ENCODE assay signal across 13 cellular contexts in the genomic region with DNA sequence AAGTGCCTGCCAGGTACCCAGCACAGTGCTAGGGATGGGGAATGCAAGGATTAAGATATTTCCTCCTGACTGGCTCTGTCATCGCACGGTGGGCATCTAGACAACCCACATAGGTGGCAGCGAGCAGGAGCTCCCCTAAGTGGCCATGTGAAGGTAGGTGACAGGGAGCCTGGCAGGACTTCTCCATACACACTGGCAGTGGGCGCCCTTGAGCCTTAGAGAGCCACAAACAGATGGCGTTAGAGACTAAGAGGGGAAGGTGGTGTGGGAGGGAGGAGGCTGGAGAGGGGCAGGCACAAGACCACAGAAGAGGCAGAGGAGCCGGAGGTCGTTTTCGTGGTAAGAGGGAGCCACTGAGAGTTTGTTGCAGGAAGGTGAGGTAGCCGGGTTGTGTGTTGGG. TPM values are rescaled to one million over a fixed set of nuclear protein-coding genes. Genes with fewer than 3 reads are reported as not detected.
DNase-seq lines count a peak whose midpoint lies in the region; ATAC-seq and TF ChIP-seq lines count a peak whose summit lies in the region.
"Had no signal": no experiment of that assay in that cellular context is flagged by ENCODE, and none has a peak within 500 bp of the region (broad histone marks: within the 10 kb centered on the region; RNA-seq: fewer than 3 reads in every experiment).

No MANE protein-coding gene starts in this region.

- CTCF ChIA-PET in activated CD8-positive, alpha-beta T cell treated with anti-CD3 and anti-CD28 coated beads, Interleukin-2, amount 10 ng/mL, durations not matched to agents 7 days and 5 days (lab: Charles Lee): interaction anchor here (0.8 to 1.9 kb wide), 2 partner anchors 30 to 184 kb away, joined by 3 to 7 read pairs; no protein-coding TSS in a partner anchor
- CTCF ChIA-PET in Caco-2 (lab: Charles Lee): interaction anchor here (1.2 kb wide), 1 partner anchor 15 kb away, joined by 4 read pairs; a partner anchor contains a TSS

- no peak overlapping the region for H3K4me3 Mint-ChIP-seq in natural killer cell treated with Interleukin-12 subunit alpha and Interleukin-12 subunit beta and Interleukin-15 and Interleukin-18, amount 100 ng/mL, for 72 hours
- no peak overlapping the region for H3K4me3 Mint-ChIP-seq in natural killer cell
- H3K4me3 Mint-ChIP-seq in activated CD8-positive, alpha-beta T cell treated with anti-CD3 and anti-CD28 coated beads, Interleukin-2, amount 10 ng/mL, durations not matched to agents 7 days and 5 days: no peak overlapping the region
- H3K4me3 Mint-ChIP-seq in Caco-2 (ENCODE audit: unreplicated experiment): no peak overlapping the region
- H3K4me3 Mint-ChIP-seq: activated T-cell treated with anti-CD3 and anti-CD28 coated beads, Interleukin-2, amount 50 U/mL, for 24 hours had no signal

- H3K36me3 Mint-ChIP-seq in natural killer cell treated with Interleukin-12 subunit alpha and Interleukin-12 subunit beta and Interleukin-15 and Interleukin-18, amount 100 ng/mL, for 72 hours: no peaks in the 10 kb centered on the region
- H3K36me3 Mint-ChIP-seq in natural killer cell (no peaks in the 10 kb centered on the region), Caco-2 (ENCODE audit: insufficient read depth, unreplicated experiment) (peaks cover 6% of the 10 kb centered on the region)
- peaks cover 5% of the 10 kb centered on the region for H3K36me3 Mint-ChIP-seq in activated CD8-positive, alpha-beta T cell treated with anti-CD3 and anti-CD28 coated beads, Interleukin-2, amount 10 ng/mL, durations not matched to agents 7 days and 5 days (ENCODE audit: low read depth)
- H3K36me3 Mint-ChIP-seq: CD8-positive, alpha-beta memory T cell had no signal

- peaks cover 0 to 4% of the 10 kb centered on the region in 2 donors for H3K27me3 Mint-ChIP-seq in natural killer cell treated with Interleukin-12 subunit alpha and Interleukin-12 subunit beta and Interleukin-15 and Interleukin-18, amount 100 ng/mL, for 72 hours
- H3K27me3 Mint-ChIP-seq in natural killer cell (ENCODE audit: low read depth in 2 of 2) (peaks cover 0 to 13% of the 10 kb centered on the region in 2 donors), Caco-2 (ENCODE audit: insufficient read depth, unreplicated experiment) (no peaks in the 10 kb centered on the region)
- no peaks in the 10 kb centered on the region for H3K27me3 Mint-ChIP-seq in activated CD8-positive, alpha-beta T cell treated with anti-CD3 and anti-CD28 coated beads, Interleukin-2, amount 10 ng/mL, durations not matched to agents 7 days and 5 days (ENCODE audit: low read depth)

- ATAC-seq in natural killer cell treated with Interleukin-12 subunit alpha and Interleukin-12 subunit beta and Interleukin-15 and Interleukin-18, amount 100 ng/mL, for 72 hours: no peak
- ATAC-seq in natural killer cell (no peak), HG03469 (IDR thresholded peaks at IDR 0.05; ENCODE audit: unreplicated experiment) (no peak), HG02840 (IDR thresholded peaks at IDR 0.05; ENCODE audit: low FRiP score, unreplicated experiment) (no peak)
- ATAC-seq in activated CD8-positive, alpha-beta T cell treated with anti-CD3 and anti-CD28 coated beads, Interleukin-2, amount 10 ng/mL, durations not matched to agents 7 days and 5 days: no peak

- peak; percentile 47 for DNase-seq in natural killer cell treated with Interleukin-12 subunit alpha and Interleukin-12 subunit beta and Interleukin-15 and Interleukin-18, amount 100 ng/mL, for 72 hours (ENCODE audit: low spot score)
- DNase-seq in natural killer cell (no peak), NCI-H1694 treated with DMSO at 0.1 percent for 48 hours (lab: John Stamatoyannopoulos, UW) (peak; percentile 78), Caco-2 (no peak)
- DNase-seq in activated CD8-positive, alpha-beta T cell treated with anti-CD3 and anti-CD28 coated beads, Interleukin-2, amount 10 ng/mL, durations not matched to agents 7 days and 5 days: peak; percentile 31
- DNase-seq in activated T-cell treated with anti-CD3 and anti-CD28 coated beads, Interleukin-2, amount 50 U/mL, for 1 hour: no peak
- DNase-seq: activated T-cell treated with anti-CD3 and anti-CD28 coated beads, Interleukin-2, amount 50 U/mL, for 24 hours; CD8-positive, alpha-beta memory T cell; occipital lobe; SJCRH30 had no signal

- H3K9me3 Mint-ChIP-seq in natural killer cell treated with Interleukin-12 subunit alpha and Interleukin-12 subunit beta and Interleukin-15 and Interleukin-18, amount 100 ng/mL, for 72 hours: no peaks in the 10 kb centered on the region
- no peaks in the 10 kb centered on the region for H3K9me3 Mint-ChIP-seq in natural killer cell
- H3K9me3 Mint-ChIP-seq in activated CD8-positive, alpha-beta T cell treated with anti-CD3 and anti-CD28 coated beads, Interleukin-2, amount 10 ng/mL, durations not matched to agents 7 days and 5 days (ENCODE audit: insufficient read depth): no peaks in the 10 kb centered on the region
- H3K9me3 Mint-ChIP-seq in Caco-2 (ENCODE audit: unreplicated experiment): no peaks in the 10 kb centered on the region
- H3K9me3 Mint-ChIP-seq: activated T-cell treated with anti-CD3 and anti-CD28 coated beads, Interleukin-2, amount 50 U/mL, for 24 hours; CD8-positive, alpha-beta memory T cell had no signal

- no peaks in the 10 kb centered on the region; the same call in 1 of the 2 replicates for H3K4me1 ChIP-seq in Caco-2

- TF ChIP-seq CTCF in natural killer cell (IDR thresholded peaks at IDR 0.05) (no peak), Caco-2 (IDR thresholded peaks at IDR 0.05; ENCODE audit: insufficient read depth in 1 of 2, low read depth in 1 of 2, low read length in 1 of 2, severe bottlenecking in 1 of 2, unreplicated experiment in 1 of 2) (peak in 1 of 2 experiments; percentile 22)

- POLR2A ChIA-PET in activated CD8-positive, alpha-beta T cell treated with anti-CD3 and anti-CD28 coated beads, Interleukin-2, amount 10 ng/mL, durations not matched to agents 7 days and 5 days (lab: Charles Lee): no interaction called here
- POLR2A ChIA-PET in Caco-2 (lab: Charles Lee): no interaction called here

- H3K4me3 ChIP-seq in Caco-2 (ENCODE audit: low read depth, low read length): no peak overlapping the region
- H3K4me3 ChIP-seq: dorsolateral prefrontal cortex, SJCRH30 had no signal

- H3K36me3 ChIP-seq in Caco-2 (ENCODE audit: control insufficient read depth, insufficient read depth, low read length): no peaks in the 10 kb centered on the region

- H3K27me3 ChIP-seq in Caco-2 (replicated peaks; ENCODE audit: control insufficient read depth, insufficient read depth, low read length): no peaks in the 10 kb centered on the region
- H3K27me3 ChIP-seq: dorsolateral prefrontal cortex, SJCRH30 had no signal

- H3K4me1 Mint-ChIP-seq in natural killer cell treated with Interleukin-12 subunit alpha and Interleukin-12 subunit beta and Interleukin-15 and Interleukin-18, amount 100 ng/mL, for 72 hours (ENCODE audit: low read depth in 2 of 2): peaks cover 4 to 7% of the 10 kb centered on the region in 2 donors
- H3K4me1 Mint-ChIP-seq in natural killer cell: peaks cover 6 to 18% of the 10 kb centered on the region in 2 donors
- peaks cover 18% of the 10 kb centered on the region for H3K4me1 Mint-ChIP-seq in activated CD8-positive, alpha-beta T cell treated with anti-CD3 and anti-CD28 coated beads, Interleukin-2, amount 10 ng/mL, durations not matched to agents 7 days and 5 days (ENCODE audit: low read depth)
- H3K4me1 Mint-ChIP-seq in Caco-2 (ENCODE audit: low read depth, unreplicated experiment): peaks cover 6% of the 10 kb centered on the region

- BruUV-seq in Caco-2 (replicated peaks; lab: Mats Ljungman, UMichigan): no TSS peak

- no peak overlapping the region for H3K27ac Mint-ChIP-seq in natural killer cell treated with Interleukin-12 subunit alpha and Interleukin-12 subunit beta and Interleukin-15 and Interleukin-18, amount 100 ng/mL, for 72 hours
- H3K27ac Mint-ChIP-seq in natural killer cell: no peak overlapping the region
- H3K27ac Mint-ChIP-seq in activated CD8-positive, alpha-beta T cell treated with anti-CD3 and anti-CD28 coated beads, Interleukin-2, amount 10 ng/mL, durations not matched to agents 7 days and 5 days: no peak overlapping the region
- H3K27ac Mint-ChIP-seq in Caco-2 (ENCODE audit: unreplicated experiment): no peak overlapping the region
- H3K27ac Mint-ChIP-seq: activated T-cell treated with anti-CD3 and anti-CD28 coated beads, Interleukin-2, amount 50 U/mL, for 24 hours; CD8-positive, alpha-beta memory T cell had no signal

- H3K9me3 ChIP-seq in Caco-2: no peaks in the 10 kb centered on the region
- H3K9me3 ChIP-seq: SJCRH30 had no signal

- intact Hi-C loops in natural killer cell (cut with micrococcal nuclease) (no loop called here), Caco-2 (cut with micrococcal nuclease; ENCODE audit: unreplicated experiment) (no loop called here)

RNA-seq across cellular contexts. Expression of a gene that starts 15.2 kb away (rescaled TPM):
- total RNA-seq in natural killer cell treated with Interleukin-12 subunit alpha and Interleukin-12 subunit beta and Interleukin-15 and Interleukin-18, amount 100 ng/mL, for 72 hours: 1 to 10 TPM in 1 of 2 donors, under 1 TPM in 1; 0.78 to 3.2 TPM
- total RNA-seq in natural killer cell (not detected), Caco-2 (2022) (6.4 and 7.0 TPM in 2 replicates)
- 1 to 10 TPM; 4.8 to 6.1 TPM for total RNA-seq in activated CD8-positive, alpha-beta T cell treated with anti-CD3 and anti-CD28 coated beads, Interleukin-2, amount 10 ng/mL, durations not matched to agents 7 days and 5 days

RNA-seq across cellular contexts. Expression of a gene that starts 45.9 kb away (rescaled TPM):
- 10 to 100 TPM; 45.1 to 74.1 TPM for total RNA-seq in natural killer cell treated with Interleukin-12 subunit alpha and Interleukin-12 subunit beta and Interleukin-15 and Interleukin-18, amount 100 ng/mL, for 72 hours
- total RNA-seq in natural killer cell (10 to 100 TPM; 31.9 to 36.4 (median 35.9) TPM), Caco-2 (2022) (69.8 and 72.0 TPM in 2 replicates)
- total RNA-seq in activated CD8-positive, alpha-beta T cell treated with anti-CD3 and anti-CD28 coated beads, Interleukin-2, amount 10 ng/mL, durations not matched to agents 7 days and 5 days: 10 to 100 TPM; 40.6 to 44.3 TPM

Comparison
In these comparisons a context has a peak if more than half of its experiments do, and no peak if none do; other contexts are left out.
1. DNase-seq: peak in natural killer cell treated with Interleukin-12 subunit alpha and Interleukin-12 subunit beta and Interleukin-15 and Interleukin-18, amount 100 ng/mL, for 72 hours (single experiment), NCI-H1694 treated with DMSO at 0.1 percent for 48 hours (single experiment) and activated CD8-positive, alpha-beta T cell treated with anti-CD3 and anti-CD28 coated beads, Interleukin-2, amount 10 ng/mL, durations not matched to agents 7 days and 5 days (single experiment); none in natural killer cell (single experiment), Caco-2 (0 of 2) and activated T-cell treated with anti-CD3 and anti-CD28 coated beads, Interleukin-2, amount 50 U/mL, for 1 hour (single experiment).